18 cellular contexts compared by ENCODE assay signal in genomic region chr14:60003991-60004390, GRCh38.
"Had no signal": no experiment of that assay in that cellular context is flagged by ENCODE, and none has a peak within 500 bp of the region (broad histone marks: within the 10 kb centered on the region; RNA-seq: fewer than 3 reads in every experiment).

No MANE protein-coding gene starts in this region.

- H3K4me3 ChIP-seq: coronary artery, gastroesophageal sphincter, lower lobe of right lung, prostate gland had no signal

- H3K27ac ChIP-seq: coronary artery, epithelial cell of prostate, gastroesophageal sphincter, lower lobe of right lung, prostate gland had no signal

- H3K36me3 ChIP-seq: gastroesophageal sphincter, lower lobe of right lung, prostate gland had no signal

- H3K4me1 Mint-ChIP-seq: activated CD4-positive, alpha-beta memory T cell treated with anti-CD3 and anti-CD28 coated beads, Interleukin-2, amount 10 ng/mL, durations not matched to agents 7 days and 5 days; activated naive CD4-positive, alpha-beta T cell treated with anti-CD3 and anti-CD28 coated beads, Interleukin-2, amount 50 U/mL, for 24 hours; stimulated activated memory B cell treated with anti-CD40 and anti-IgM and Interleukin-4, amounts not matched to agents 10 μg/mL and 1 μg/mL and 100 μg/mL, for 72 hours had no signal

- FAIRE-seq: keratinocyte had no signal

- H3K9me3 ChIP-seq: gastroesophageal sphincter, lower lobe of right lung, prostate gland had no signal

- H3K4me1 ChIP-seq: lower lobe of right lung, prostate gland had no signal

- DNase-seq: activated CD4-positive, alpha-beta memory T cell treated with anti-CD3 and anti-CD28 coated beads, Interleukin-2, amount 10 ng/mL, durations not matched to agents 7 days and 5 days; activated CD4-positive, alpha-beta T cell treated with anti-CD3 and anti-CD28 coated beads for 4 hours; activated effector memory CD4-positive, alpha-beta T cell treated with anti-CD3 and anti-CD28 coated beads, Interleukin-2, amount 50 U/mL, for 16 hours; activated T-cell treated with anti-CD3 and anti-CD28 coated beads, Interleukin-2, amount 50 U/mL, for 4 hours; amniotic stem cell; central memory CD4-positive, alpha-beta T cell; effector CD4-positive, alpha-beta T cell; lower lobe of right lung; stimulated activated CD4-positive, alpha-beta T cell treated with anti-CD3 and anti-CD28 coated beads, Interleukin-2, amount 100 ng/mL, for 48 hours; T-helper 2 cell had no signal

- H3K36me3 Mint-ChIP-seq: stimulated activated memory B cell treated with anti-CD40 and anti-IgM and Interleukin-4, amounts not matched to agents 10 μg/mL and 1 μg/mL and 100 μg/mL, for 72 hours had no signal

- H3K4me3 Mint-ChIP-seq: activated CD4-positive, alpha-beta memory T cell treated with anti-CD3 and anti-CD28 coated beads, Interleukin-2, amount 10 ng/mL, durations not matched to agents 7 days and 5 days; activated naive CD4-positive, alpha-beta T cell treated with anti-CD3 and anti-CD28 coated beads, Interleukin-2, amount 50 U/mL, for 24 hours; activated T-cell treated with anti-CD3 and anti-CD28 coated beads, Interleukin-2, amount 50 U/mL, for 4 hours; stimulated activated memory B cell treated with anti-CD40 and anti-IgM and Interleukin-4, amounts not matched to agents 10 μg/mL and 1 μg/mL and 100 μg/mL, for 72 hours; WTC11 had no signal

- H3K27me3 ChIP-seq: gastroesophageal sphincter had no signal

- H3K9me3 Mint-ChIP-seq: activated CD4-positive, alpha-beta memory T cell treated with anti-CD3 and anti-CD28 coated beads, Interleukin-2, amount 10 ng/mL, durations not matched to agents 7 days and 5 days; activated T-cell treated with anti-CD3 and anti-CD28 coated beads, Interleukin-2, amount 50 U/mL, for 4 hours had no signal

- H3K27ac Mint-ChIP-seq: activated CD4-positive, alpha-beta memory T cell treated with anti-CD3 and anti-CD28 coated beads, Interleukin-2, amount 10 ng/mL, durations not matched to agents 7 days and 5 days; activated naive CD4-positive, alpha-beta T cell treated with anti-CD3 and anti-CD28 coated beads, Interleukin-2, amount 50 U/mL, for 24 hours; stimulated activated memory B cell treated with anti-CD40 and anti-IgM and Interleukin-4, amounts not matched to agents 10 μg/mL and 1 μg/mL and 100 μg/mL, for 72 hours; WTC11 had no signal

- ATAC-seq: activated T-cell treated with anti-CD3 and anti-CD28 coated beads, Interleukin-2, amount 50 U/mL, for 4 hours; gastroesophageal sphincter; lower lobe of right lung; stimulated activated memory B cell treated with anti-CD40 and anti-IgM and Interleukin-4, amounts not matched to agents 10 μg/mL and 1 μg/mL and 100 μg/mL, for 72 hours; WTC11 had no signal
